24 cellular contexts compared by ENCODE assay signal in the genomic region with DNA sequence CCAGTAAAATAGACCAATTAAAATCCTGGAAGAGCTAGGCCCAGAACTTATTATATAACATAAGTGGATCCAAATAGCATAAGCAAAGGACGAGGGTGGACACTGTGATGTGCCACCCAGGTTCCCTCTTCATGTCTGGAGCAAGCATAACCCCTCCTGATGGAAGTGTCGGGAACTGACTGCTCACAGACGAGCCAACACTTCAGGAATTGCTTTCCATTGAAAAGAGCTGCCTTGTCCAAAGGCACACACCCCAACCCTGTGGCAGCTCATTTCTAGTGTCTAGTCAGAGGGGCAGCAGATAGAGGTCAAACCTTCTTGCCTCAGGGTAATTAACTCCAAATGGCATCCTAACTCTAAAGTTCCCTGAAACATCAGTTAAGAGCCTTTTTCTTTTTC.
"Had no signal": no experiment of that assay in that cellular context is flagged by ENCODE, and none has a peak within 500 bp of the region (broad histone marks: within the 10 kb centered on the region; RNA-seq: fewer than 3 reads in every experiment).

No MANE protein-coding gene starts in this region.

- H3K4me3 Mint-ChIP-seq: activated CD4-positive, alpha-beta memory T cell treated with anti-CD3 and anti-CD28 coated beads, Interleukin-2, amount 10 ng/mL, durations not matched to agents 7 days and 5 days; activated CD4-positive, alpha-beta T cell treated with anti-CD3 and anti-CD28 coated beads for 36 hours; activated naive CD8-positive, alpha-beta T cell treated with anti-CD3 and anti-CD28 coated beads, Interleukin-2, amount 10 ng/mL, durations not matched to agents 7 days and 5 days had no signal

- H3K27ac ChIP-seq: Peyer's patch, RWPE1, SJCRH30, VCaP had no signal

- H3K4me3 ChIP-seq: Peyer's patch, SJCRH30 had no signal

- H3K27me3 Mint-ChIP-seq: activated CD4-positive, alpha-beta T cell treated with anti-CD3 and anti-CD28 coated beads for 36 hours; activated naive CD8-positive, alpha-beta T cell treated with anti-CD3 and anti-CD28 coated beads, Interleukin-2, amount 10 ng/mL, durations not matched to agents 7 days and 5 days had no signal

- H3K36me3 Mint-ChIP-seq: activated naive CD8-positive, alpha-beta T cell treated with anti-CD3 and anti-CD28 coated beads, Interleukin-2, amount 10 ng/mL, durations not matched to agents 7 days and 5 days had no signal

- ATAC-seq: activated CD4-positive, alpha-beta T cell treated with anti-CD3 and anti-CD28 coated beads for 36 hours had no signal

- H3K9me3 ChIP-seq: Peyer's patch, SJCRH30, SK-N-SH had no signal

- H3K27ac Mint-ChIP-seq: activated CD4-positive, alpha-beta memory T cell treated with anti-CD3 and anti-CD28 coated beads, Interleukin-2, amount 10 ng/mL, durations not matched to agents 7 days and 5 days; activated CD4-positive, alpha-beta T cell treated with anti-CD3 and anti-CD28 coated beads for 36 hours; activated naive CD8-positive, alpha-beta T cell treated with anti-CD3 and anti-CD28 coated beads, Interleukin-2, amount 10 ng/mL, durations not matched to agents 7 days and 5 days had no signal

- H3K9ac ChIP-seq: SK-N-SH had no signal

- H3K36me3 ChIP-seq: Peyer's patch, SJCRH30 had no signal

- H3K27me3 ChIP-seq: Peyer's patch, SJCRH30 had no signal

- H3K9me3 Mint-ChIP-seq: activated CD4-positive, alpha-beta memory T cell treated with anti-CD3 and anti-CD28 coated beads, Interleukin-2, amount 10 ng/mL, durations not matched to agents 7 days and 5 days; activated T-cell treated with anti-CD3 and anti-CD28 coated beads, Interleukin-2, amount 50 U/mL, for 72 hours had no signal

- H3K4me1 ChIP-seq: Peyer's patch had no signal

- H3K4me2 ChIP-seq: SK-N-SH had no signal

- DNase-seq: activated CD4-positive, alpha-beta memory T cell treated with anti-CD3 and anti-CD28 coated beads, Interleukin-2, amount 10 ng/mL, durations not matched to agents 7 days and 5 days; activated CD4-positive, alpha-beta T cell treated with anti-CD3 and anti-CD28 coated beads for 36 hours; activated CD4-positive, alpha-beta T cell treated with anti-CD3 and anti-CD28 coated beads, Interleukin-2, amount 50 U/mL, for 1 hour; activated CD8-positive, alpha-beta memory T cell treated with anti-CD3 and anti-CD28 coated beads, Interleukin-2, amount 50 U/mL, for 4 hours; activated naive CD4-positive, alpha-beta T cell treated with anti-CD3 and anti-CD28 coated beads, Interleukin-2, amount 50 U/mL, for 16 hours; activated naive CD8-positive, alpha-beta T cell treated with anti-CD3 and anti-CD28 coated beads, Interleukin-2, amount 10 ng/mL, durations not matched to agents 7 days and 5 days; activated T-cell treated with anti-CD3 and anti-CD28 coated beads, Interleukin-2, amount 50 U/mL, for 72 hours; aorta; central memory CD4-positive, alpha-beta T cell; KBM-7; NCI-H1092; NCI-H1417; NCI-H2029; NCI-H510A treated with DMSO at 0.1 percent for 48 hours; NCI-H69; NK-92 treated with Interleukin-12 subunit alpha and Interleukin-12 subunit beta, amount 100 ng/mL, for 24 hours; OCI-M1; Peyer's patch; Right ventricle myocardium superior; SJCRH30; SK-N-SH; T-helper 1 cell had no signal
